22 cellular contexts compared by ENCODE assay signal in the genomic region with DNA sequence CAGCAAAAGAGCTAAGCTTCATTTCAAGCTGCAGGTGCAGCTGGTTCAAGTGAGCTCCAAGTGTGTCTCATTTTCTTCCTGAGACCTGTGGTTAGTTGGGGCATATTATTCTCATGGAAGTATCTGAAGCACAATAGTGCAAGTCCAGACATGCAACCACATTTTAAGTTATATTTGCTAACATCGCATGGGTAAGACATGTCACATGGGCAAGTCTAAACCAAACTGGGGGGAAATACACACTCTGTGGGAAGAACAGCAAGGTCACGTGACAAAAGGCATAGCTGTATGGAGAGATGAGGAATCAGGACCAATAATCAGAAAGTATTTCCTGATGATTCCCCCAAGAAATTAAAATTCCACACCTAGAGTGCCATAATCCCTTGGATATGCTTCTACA.
"Had no signal": no experiment of that assay in that cellular context is flagged by ENCODE, and none has a peak within 500 bp of the region (broad histone marks: within the 10 kb centered on the region; RNA-seq: fewer than 3 reads in every experiment).

No MANE protein-coding gene starts in this region.

- H3K4me1 ChIP-seq: ascending aorta, Peyer's patch had no signal

- H3K4me3 ChIP-seq: ascending aorta, MG63, Peyer's patch had no signal

- H3K27me3 ChIP-seq: ascending aorta, MG63, Peyer's patch had no signal

- H3K9me3 ChIP-seq: ascending aorta, MG63, Peyer's patch had no signal

- ATAC-seq: activated CD4-positive, CD25-positive, alpha-beta regulatory T cell treated with anti-CD3 and anti-CD28 coated beads, Interleukin-2, amount 50 U/mL, for 24 hours; activated CD8-positive, alpha-beta T cell treated with anti-CD3 and anti-CD28 coated beads, Interleukin-2, amount 10 ng/mL, durations not matched to agents 7 days and 5 days; activated naive CD4-positive, alpha-beta T cell treated with anti-CD3 and anti-CD28 coated beads, Interleukin-2, amount 50 U/mL, for 72 hours; activated naive CD8-positive, alpha-beta T cell treated with anti-CD3 and anti-CD28 coated beads, Interleukin-2, amount 50 U/mL, for 24 hours had no signal

- H3K36me3 ChIP-seq: ascending aorta, MG63, Peyer's patch had no signal

- DNase-seq: activated CD4-positive, alpha-beta T cell treated with anti-CD3 and anti-CD28 coated beads for 48 hours; activated CD4-positive, alpha-beta T cell treated with anti-CD3 and anti-CD28 coated beads, Interleukin-2, amount 50 U/mL, for 4 hours; activated CD8-positive, alpha-beta memory T cell treated with anti-CD3 and anti-CD28 coated beads, Interleukin-2, amount 50 U/mL, for 48 hours; activated CD8-positive, alpha-beta T cell treated with anti-CD3 and anti-CD28 coated beads, Interleukin-2, amount 10 ng/mL, durations not matched to agents 7 days and 5 days; activated naive CD8-positive, alpha-beta T cell treated with anti-CD3 and anti-CD28 coated beads, Interleukin-2, amount 50 U/mL, for 24 hours; activated T-cell treated with anti-CD3 and anti-CD28 coated beads, Interleukin-2, amount 50 U/mL, for 1 hour; amniotic stem cell; KBM-7; MG63; MV-4-11; NCI-H1092 treated with DMSO at 0.1 percent for 48 hours; NCI-H1417 treated with DMSO at 0.1 percent for 48 hours; NCI-H1694; NCI-H2029; NCI-H2107; NCI-H446; NCI-H524; Peyer's patch; SHP77 treated with DMSO at 0.1 percent for 48 hours had no signal

- H3K27ac ChIP-seq: ascending aorta, Peyer's patch had no signal
